In the genomic region with DNA sequence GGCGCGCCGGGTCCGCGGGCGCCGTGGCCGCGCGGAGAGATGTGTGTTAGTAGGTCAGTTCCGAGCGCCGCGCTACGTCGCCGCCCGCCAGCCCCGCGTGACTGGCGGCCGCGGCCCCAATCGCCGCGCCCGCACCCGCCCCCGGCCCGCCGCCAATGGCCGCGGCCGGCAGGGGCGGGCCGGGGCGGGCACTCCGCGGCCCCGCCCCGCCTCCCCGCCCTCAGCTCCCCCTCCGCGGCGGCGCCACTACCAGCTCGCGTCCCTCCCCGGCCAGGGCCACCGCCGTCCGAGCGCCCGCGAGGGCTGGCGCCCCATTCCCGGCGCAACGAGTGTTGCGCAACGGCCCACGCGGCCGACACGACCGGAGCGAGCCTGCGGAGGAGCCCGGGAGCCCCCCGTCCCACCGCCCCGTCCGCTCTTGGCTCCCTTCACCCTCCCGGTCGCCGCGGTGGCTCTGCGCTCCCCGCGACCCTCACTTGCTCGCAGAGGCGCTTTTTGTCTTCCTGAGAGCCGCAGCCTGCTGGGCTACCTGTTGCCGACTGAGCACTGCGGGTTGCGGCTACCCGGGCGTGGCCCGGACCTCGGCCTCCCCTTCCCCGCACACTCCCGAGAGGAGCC, we compare ENCODE assay signal across 8 cellular contexts. TPM values are rescaled to one million over a fixed set of nuclear protein-coding genes. Genes with fewer than 3 reads are reported as not detected.
DNase-seq lines count a peak whose midpoint lies in the region; ATAC-seq and TF ChIP-seq lines count a peak whose summit lies in the region.

Gene NFIL3 (minus strand): TSS at position 48 of the 618 bp plus-strand sequence. CDS start 13,098 bp downstream, outside the sequence.

- H3K36me3 ChIP-seq in SJCRH30 (no peaks in the 10 kb centered on the region), neural progenitor cell (no peaks in the 10 kb centered on the region), subcutaneous abdominal adipose tissue (ENCODE audit: control insufficient read depth in 5 of 5, insufficient read depth in 5 of 5, low read length in 5 of 5) (no peaks in the 10 kb centered on the region)

- in situ Hi-C loops in KBM-7 (cut with MboI; ENCODE audit: low pct_unique_long_range_greater_than_20kb, low sequenced_read_pairs): no loop called here

- TF ChIP-seq CTCF in foreskin keratinocyte (conservative IDR thresholded peaks at IDR 0.05) (no peak), neural progenitor cell (IDR thresholded peaks at IDR 0.05) (no peak)

- peak; percentile 84 for ATAC-seq in GM21717 (IDR thresholded peaks at IDR 0.05; ENCODE audit: unreplicated experiment)
- peak; percentile 69 for ATAC-seq in foreskin keratinocyte

- H3K4me3 ChIP-seq in SJCRH30 (peak within 1 kb of the TSS; percentile 95), neural progenitor cell (peak within 1 kb of the TSS; percentile 92), subcutaneous abdominal adipose tissue (ENCODE audit: low read depth in 1 of 5, low read length in 5 of 5) (peak within 1 kb of the TSS; percentile 85 to 96 (median 93))

- H3K9ac ChIP-seq in neural progenitor cell (peak within 1 kb of the TSS; percentile 56), subcutaneous abdominal adipose tissue (ENCODE audit: low read length in 5 of 5) (peak within 1 kb of the TSS; percentile 69 to 99 (median 96))

- H4K20me1 ChIP-seq in neural progenitor cell (ENCODE audit: low read depth): peaks cover 42% of the 10 kb centered on the region

- peaks cover 35% of the 10 kb centered on the region for H3K27me3 Mint-ChIP-seq in neural progenitor cell (ENCODE audit: insufficient read depth, low read depth)

- no peaks in the 10 kb centered on the region for H3K36me3 Mint-ChIP-seq in neural progenitor cell

- H3K79me2 ChIP-seq in neural progenitor cell (ENCODE audit: low read depth): peaks cover 43% of the 10 kb centered on the region

- peak within 1 kb of the TSS; percentile 43 for H3K27ac Mint-ChIP-seq in neural progenitor cell

- H3K27ac ChIP-seq in SJCRH30 (peak within 1 kb of the TSS; percentile 57), foreskin keratinocyte (peak within 1 kb of the TSS; percentile 90), neural progenitor cell (no peak within 1 kb of the TSS), subcutaneous abdominal adipose tissue (ENCODE audit: low read depth, low read length) (peak within 1 kb of the TSS; percentile 97)

- peak within 1 kb of the TSS; percentile 86 for H2AFZ ChIP-seq in neural progenitor cell (replicated peaks)

- peaks cover 15% of the 10 kb centered on the region for H3F3A ChIP-seq in neural progenitor cell (ENCODE audit: low read depth)

- peak within 1 kb of the TSS; percentile 98 for H3K4me3 Mint-ChIP-seq in neural progenitor cell

- peak within 1 kb of the TSS; percentile 91 for H3K4me2 ChIP-seq in neural progenitor cell

- H3K9me3 ChIP-seq in SJCRH30 (replicated peaks): no peaks in the 10 kb centered on the region
- H3K9me3 ChIP-seq in neural progenitor cell (ENCODE audit: low read depth): no peaks in the 10 kb centered on the region
- H3K9me3 ChIP-seq in subcutaneous abdominal adipose tissue (ENCODE audit: control insufficient read depth in 5 of 5, low read length in 5 of 5): no peaks in the 10 kb centered on the region

- DNase-seq in DMS153 treated with DMSO at 0.1 percent for 48 hours (lab: John Stamatoyannopoulos, UW; ENCODE audit: unreplicated experiment): peak; percentile 44
- DNase-seq in KBM-7: peak; percentile 63
- peak; percentile 77 to 85 for DNase-seq in SJCRH30
- DNase-seq in activated naive CD4-positive, alpha-beta T cell (lab: John Stamatoyannopoulos, UW): peak in 3 of 4 experiments; percentile 17 to 58 (median 33)
- DNase-seq in foreskin keratinocyte: no peak
- peak; percentile 92 for DNase-seq in neural progenitor cell (ENCODE audit: low spot score)

- H3K27me3 ChIP-seq in SJCRH30 (no peaks in the 10 kb centered on the region), foreskin keratinocyte (no peaks in the 10 kb centered on the region), neural progenitor cell (peaks cover 43% of the 10 kb centered on the region), subcutaneous abdominal adipose tissue (ENCODE audit: control insufficient read depth in 5 of 5, insufficient read depth in 4 of 5, low read length in 5 of 5) (no peaks in the 10 kb centered on the region)

- H3K4me1 ChIP-seq in SJCRH30 (no peaks in the 10 kb centered on the region; the same call in 1 of the 2 replicates), foreskin keratinocyte (peaks cover 20% of the 10 kb centered on the region), neural progenitor cell (peaks cover 14% of the 10 kb centered on the region), subcutaneous abdominal adipose tissue (ENCODE audit: control insufficient read depth in 5 of 5, insufficient read depth in 5 of 5, low read length in 5 of 5) (peaks cover 6 to 68% (median 44%) of the 10 kb centered on the region in 5 donors)

- peaks cover 26% of the 10 kb centered on the region for H3K4me1 Mint-ChIP-seq in neural progenitor cell

- no peaks in the 10 kb centered on the region for H3K9me3 Mint-ChIP-seq in neural progenitor cell

RNA-seq across cellular contexts. Expression of gene NFIL3, which starts in this region (rescaled TPM):
- total RNA-seq in SJCRH30 (2014; rRNA removed; shearing (Covaris generic)): 7.3 and 9.2 TPM in 2 replicates
- total RNA-seq in foreskin keratinocyte (10.5 and 10.7 TPM in 2 replicates), neural progenitor cell (ENCODE audit: low replicate concordance) (17.0 and 22.3 TPM in 2 replicates)
- polyA plus RNA-seq in foreskin keratinocyte: 8.4 and 8.6 TPM in 2 replicates

Comparison
In these comparisons a context has a peak if more than half of its experiments do, and no peak if none do; other contexts are left out.
1. DNase-seq: peak in DMS153 treated with DMSO at 0.1 percent for 48 hours (single experiment), KBM-7 (single experiment), SJCRH30 (2 of 2), activated naive CD4-positive, alpha-beta T cell (3 of 4) and neural progenitor cell (single experiment); none in foreskin keratinocyte (0 of 2).
2. Peak in every context shown above with its lines, with median percentiles within 50 percentile points of each other: H3K4me3 ChIP-seq.